Comparison of ENCODE assay signal across 22 cellular contexts in genomic region chr16:57804111-57804837, GRCh38. TPM values are rescaled to one million over a fixed set of nuclear protein-coding genes. Genes with fewer than 3 reads are reported as not detected.
A peak's percentile ranks its signal among the peaks of the same experiment; 100 is the strongest.
DNase-seq lines count a peak whose midpoint lies in the region; ATAC-seq and TF ChIP-seq lines count a peak whose summit lies in the region.
"Had no signal": no experiment of that assay in that cellular context is flagged by ENCODE, and none has a peak within 500 bp of the region (broad histone marks: within the 10 kb centered on the region; RNA-seq: fewer than 3 reads in every experiment).

No MANE protein-coding gene starts in this region.

- H3K27ac ChIP-seq in dorsolateral prefrontal cortex (peak overlapping the region; percentile 84 to 99 (median 94)), mesodermal cell (ENCODE audit: low read depth, low read length, severe bottlenecking) (peak overlapping the region; percentile 89), testis (peak overlapping the region; percentile 75 to 93), tibial artery (peak overlapping the region in 1 of 2 donors; percentile 63)

- H3K4me1 Mint-ChIP-seq in natural killer cell treated with Interleukin-12 subunit alpha and Interleukin-12 subunit beta and Interleukin-15 and Interleukin-18, amount 100 ng/mL, for 72 hours (ENCODE audit: low read depth in 2 of 2) = peaks cover 35 to 39% of the 10 kb centered on the region in 2 donors

- H3K9me3 Mint-ChIP-seq in natural killer cell treated with Interleukin-12 subunit alpha and Interleukin-12 subunit beta and Interleukin-15 and Interleukin-18, amount 100 ng/mL, for 72 hours = no peaks in the 10 kb centered on the region
- H3K9me3 Mint-ChIP-seq in activated naive CD4-positive, alpha-beta T cell treated with anti-CD3 and anti-CD28 coated beads, Interleukin-2, amount 50 U/mL, for 72 hours = no peaks in the 10 kb centered on the region
- H3K9me3 Mint-ChIP-seq: activated naive CD4-positive, alpha-beta T cell treated with anti-CD3 and anti-CD28 coated beads for 36 hours; nephron progenitor cell had no signal

- H3K27me3 ChIP-seq in MG63 (no peaks in the 10 kb centered on the region), dorsolateral prefrontal cortex (no peaks in the 10 kb centered on the region), testis (no peaks in the 10 kb centered on the region), tibial artery (no peaks in the 10 kb centered on the region)
- H3K27me3 ChIP-seq: breast epithelium had no signal

- no peaks in the 10 kb centered on the region for H3K36me3 Mint-ChIP-seq in natural killer cell treated with Interleukin-12 subunit alpha and Interleukin-12 subunit beta and Interleukin-15 and Interleukin-18, amount 100 ng/mL, for 72 hours
- peaks cover 7% of the 10 kb centered on the region in 2 donors for H3K36me3 Mint-ChIP-seq in activated naive CD4-positive, alpha-beta T cell treated with anti-CD3 and anti-CD28 coated beads, Interleukin-2, amount 50 U/mL, for 72 hours

- H3K36me3 ChIP-seq in MG63 = peaks cover 23% of the 10 kb centered on the region
- no peaks in the 10 kb centered on the region for H3K36me3 ChIP-seq in mesodermal cell (ENCODE audit: control insufficient read depth, insufficient read depth, low read length)
- H3K36me3 ChIP-seq in testis (ENCODE audit: low read depth, missing control alignments) = no peaks in the 10 kb centered on the region
- no peaks in the 10 kb centered on the region for H3K36me3 ChIP-seq in tibial artery
- H3K36me3 ChIP-seq: breast epithelium, HAP-1 had no signal

- no peak for TF ChIP-seq POLR2A in testis (IDR thresholded peaks at IDR 0.05)

- DNase-seq in MG63 = peak; percentile 48
- DNase-seq in dorsolateral prefrontal cortex = no peak
- no peak for DNase-seq in testis
- DNase-seq in natural killer cell treated with Interleukin-12 subunit alpha and Interleukin-12 subunit beta and Interleukin-15 and Interleukin-18, amount 100 ng/mL, for 72 hours (ENCODE audit: low spot score) = no peak
- DNase-seq in tibial artery = no peak
- no peak for DNase-seq in activated naive CD4-positive, alpha-beta T cell treated with anti-CD3 and anti-CD28 coated beads, Interleukin-2, amount 50 U/mL, for 72 hours (ENCODE audit: low spot score in 2 of 2)
- DNase-seq: activated CD4-positive, alpha-beta T cell treated with anti-CD3 and anti-CD28 coated beads for 36 hours; activated CD8-positive, alpha-beta memory T cell treated with anti-CD3 and anti-CD28 coated beads, Interleukin-2, amount 50 U/mL, for 4 hours; activated naive CD4-positive, alpha-beta T cell treated with anti-CD3 and anti-CD28 coated beads for 36 hours; effector CD4-positive, alpha-beta T cell; GF-D8; NCI-H146; NCI-H345; nephron progenitor cell; SIG-M5; stimulated activated CD4-positive, alpha-beta T cell treated with anti-CD3 and anti-CD28 coated beads, Interleukin-1b, Interleukin-23, amount 100 ng/mL, for 48 hours had no signal

- 91 to 98% methylated on average over 3 of the region's 5 CpGs for WGBS in mesodermal cell (ENCODE audit: insufficient coverage in 2 of 2), 2 experiments
- 40 to 50% methylated on average over 5 of the region's 5 CpGs for WGBS in testis, 2 donors

- H3K27me3 Mint-ChIP-seq in natural killer cell treated with Interleukin-12 subunit alpha and Interleukin-12 subunit beta and Interleukin-15 and Interleukin-18, amount 100 ng/mL, for 72 hours = no peaks in the 10 kb centered on the region

- H3K27ac Mint-ChIP-seq in natural killer cell treated with Interleukin-12 subunit alpha and Interleukin-12 subunit beta and Interleukin-15 and Interleukin-18, amount 100 ng/mL, for 72 hours = no peak overlapping the region
- no peak overlapping the region for H3K27ac Mint-ChIP-seq in activated naive CD4-positive, alpha-beta T cell treated with anti-CD3 and anti-CD28 coated beads, Interleukin-2, amount 50 U/mL, for 72 hours
- H3K27ac Mint-ChIP-seq: activated CD4-positive, alpha-beta T cell treated with anti-CD3 and anti-CD28 coated beads for 36 hours; activated naive CD4-positive, alpha-beta T cell treated with anti-CD3 and anti-CD28 coated beads for 36 hours; B cell; nephron progenitor cell had no signal

- H3K4me1 ChIP-seq in mesodermal cell (ENCODE audit: control insufficient read depth, insufficient read depth, low read length, poor library complexity, severe bottlenecking) = peaks cover 45% of the 10 kb centered on the region
- peaks cover 59% of the 10 kb centered on the region for H3K4me1 ChIP-seq in testis
- H3K4me1 ChIP-seq in tibial artery = peaks cover 0 to 53% (median 34%) of the 10 kb centered on the region in 4 donors

- intact Hi-C loops in dorsolateral prefrontal cortex (cut with DNase I) = loop anchor here in 1 of 2 donors (5.0 kb wide), 1 partner anchor 47 kb away; no protein-coding TSS in a partner anchor
- intact Hi-C loops in testis (cut with DNase I; ENCODE audit: low total_unique reads) = no loop called here
- intact Hi-C loops in tibial artery (cut with DNase I; ENCODE audit: low total_unique reads) = loop anchor here (5.0 to 10.0 kb wide), 2 partner anchors 67 to 499 kb away; partner anchors contain the start of gene KATNB1

- ATAC-seq in natural killer cell treated with Interleukin-12 subunit alpha and Interleukin-12 subunit beta and Interleukin-15 and Interleukin-18, amount 100 ng/mL, for 72 hours = no peak
- no peak for ATAC-seq in HG02973 (IDR thresholded peaks at IDR 0.05; ENCODE audit: unreplicated experiment)
- no peak for ATAC-seq in activated naive CD4-positive, alpha-beta T cell treated with anti-CD3 and anti-CD28 coated beads, Interleukin-2, amount 50 U/mL, for 72 hours
- ATAC-seq: activated CD4-positive, alpha-beta T cell treated with anti-CD3 and anti-CD28 coated beads for 36 hours had no signal

- no peaks in the 10 kb centered on the region for H3K9me3 ChIP-seq in MG63
- no peaks in the 10 kb centered on the region for H3K9me3 ChIP-seq in mesodermal cell (ENCODE audit: control insufficient read depth, low read length)
- no peaks in the 10 kb centered on the region for H3K9me3 ChIP-seq in testis
- no peaks in the 10 kb centered on the region for H3K9me3 ChIP-seq in tibial artery
- H3K9me3 ChIP-seq: breast epithelium, HAP-1 had no signal

- H3K4me3 Mint-ChIP-seq in natural killer cell treated with Interleukin-12 subunit alpha and Interleukin-12 subunit beta and Interleukin-15 and Interleukin-18, amount 100 ng/mL, for 72 hours = no peak overlapping the region
- H3K4me3 Mint-ChIP-seq: activated CD4-positive, alpha-beta T cell treated with anti-CD3 and anti-CD28 coated beads for 36 hours; activated naive CD4-positive, alpha-beta T cell treated with anti-CD3 and anti-CD28 coated beads for 36 hours; B cell; nephron progenitor cell had no signal

- TF ChIP-seq CTCF in dorsolateral prefrontal cortex (IDR thresholded peaks at IDR 0.05 in 54 of 56, conservative IDR thresholded peaks at IDR 0.05 in 2 of 56; ENCODE audit: low read depth in 1 of 56, partially characterized antibody in 56 of 56) (peak in 1 of 56 donors; percentile 1), testis (IDR thresholded peaks at IDR 0.05) (no peak), tibial artery (IDR thresholded peaks at IDR 0.05) (no peak)

- H3K4me3 ChIP-seq in MG63 (no peak overlapping the region), dorsolateral prefrontal cortex (peak overlapping the region in 21 of 59 donors; percentile 53 to 89 (median 78)), mesodermal cell (ENCODE audit: extremely low read depth, insufficient read depth, low read length, poor library complexity, severe bottlenecking) (no peak overlapping the region), testis (no peak overlapping the region), tibial artery (no peak overlapping the region)
- H3K4me3 ChIP-seq: breast epithelium, HAP-1 had no signal

RNA-seq across cellular contexts. Expression of gene KIFC3, which starts 2.0 kb away (rescaled TPM):
- 196 and 322 TPM in 2 replicates for total RNA-seq in MG63 (2014; rRNA removed; shearing (Covaris generic); ENCODE audit: low replicate concordance)
- total RNA-seq in dorsolateral prefrontal cortex (10 to 100 TPM; 29.4 to 72.9 (median 48.3) TPM), testis (100 to 1,000 TPM; 137 to 185 TPM)
- 28.1 TPM for polyA plus RNA-seq in mesodermal cell (2013, experiment 1 of 2)
- 20.3 TPM for polyA plus RNA-seq in mesodermal cell (2013, experiment 2 of 2)
- polyA plus RNA-seq in testis (ENCODE audit: insufficient read depth, low read depth, low replicate concordance) = 105 TPM
- 10 to 100 TPM in 1 of 2 donors, 1 to 10 TPM in 1; 2.5 to 10.0 TPM for total RNA-seq in natural killer cell treated with Interleukin-12 subunit alpha and Interleukin-12 subunit beta and Interleukin-15 and Interleukin-18, amount 100 ng/mL, for 72 hours
- total RNA-seq in activated naive CD4-positive, alpha-beta T cell treated with anti-CD3 and anti-CD28 coated beads, Interleukin-2, amount 50 U/mL, for 72 hours = under 1 TPM; 0.16 to 0.64 TPM
- total RNA-seq: T-helper 2 cell treated with Interferon-gamma antibody and Interleukin-4, amounts not matched to agents 100 ng/mL and 5 ng/mL, for 36 hours had no signal
